19 cellular contexts compared by ENCODE assay signal in the genomic region with DNA sequence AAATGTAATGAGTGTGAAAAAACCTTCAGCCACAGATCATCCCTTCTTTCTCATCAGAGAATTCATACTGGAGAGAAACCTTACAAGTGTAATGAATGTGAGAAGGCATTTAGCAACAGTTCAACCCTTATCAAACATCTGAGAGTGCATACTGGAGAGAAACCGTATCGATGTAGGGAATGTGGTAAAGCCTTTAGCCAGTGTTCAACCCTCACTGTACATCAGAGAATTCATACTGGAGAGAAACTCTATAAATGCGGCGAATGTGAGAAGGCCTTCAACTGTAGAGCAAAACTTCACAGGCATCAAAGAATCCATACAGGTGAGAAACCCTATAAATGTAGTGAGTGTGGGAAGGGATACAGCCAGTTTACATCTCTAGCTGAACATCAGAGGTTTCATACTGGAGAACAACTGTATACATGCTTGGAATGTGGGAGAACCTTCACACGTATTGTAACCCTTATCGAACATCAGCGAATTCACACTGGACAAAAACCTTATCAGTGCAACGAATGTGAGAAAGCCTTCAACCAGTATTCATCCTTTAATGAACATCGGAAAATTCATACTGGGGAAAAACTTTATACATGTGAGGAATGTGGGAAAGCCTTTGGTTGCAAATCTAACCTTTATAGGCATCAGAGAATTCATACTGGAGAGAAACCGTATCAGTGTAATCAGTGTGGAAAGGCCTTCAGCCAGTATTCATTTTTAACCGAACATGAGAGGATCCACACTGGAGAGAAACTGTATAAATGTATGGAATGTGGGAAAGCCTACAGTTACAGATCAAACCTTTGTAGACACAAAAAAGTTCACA.
"Had no signal": no experiment of that assay in that cellular context is flagged by ENCODE, and none has a peak within 500 bp of the region (broad histone marks: within the 10 kb centered on the region; RNA-seq: fewer than 3 reads in every experiment).

No MANE protein-coding gene starts in this region.

- H3K4me1 ChIP-seq: esophagus squamous epithelium, heart right ventricle, tibial nerve, uterus had no signal

- H3K36me3 ChIP-seq: uterus had no signal

- H3K27ac ChIP-seq: brain microvascular endothelial cell, esophagus squamous epithelium, heart right ventricle, tibial nerve, uterus had no signal

- ATAC-seq: activated CD8-positive, alpha-beta T cell treated with anti-CD3 and anti-CD28 coated beads for 36 hours; activated T-helper 17 cell treated with anti-CD3 and anti-CD28 coated beads, Interleukin-2, amount 50 U/mL, for 72 hours; heart right ventricle had no signal

- H3K27me3 ChIP-seq: brain microvascular endothelial cell, esophagus squamous epithelium, heart right ventricle, tibial nerve, uterus had no signal

- H3K4me3 ChIP-seq: heart right ventricle, tibial nerve, uterus had no signal

- DNase-seq: activated CD4-positive, alpha-beta T cell treated with anti-CD3 and anti-CD28 coated beads for 48 hours; activated CD4-positive, CD25-positive, alpha-beta regulatory T cell; activated CD8-positive, alpha-beta T cell treated with anti-CD3 and anti-CD28 coated beads for 36 hours; activated naive CD4-positive, alpha-beta T cell treated with Interleukin-2 at 50 U/mL for 16 hours; activated naive CD8-positive, alpha-beta T cell treated with anti-CD3 and anti-CD28 coated beads, Interleukin-2, amount 10 ng/mL, durations not matched to agents 7 days and 5 days; activated T-cell treated with anti-CD3 and anti-CD28 coated beads, Interleukin-2, amount 50 U/mL, for 1 hour; brain microvascular endothelial cell; effector CD8-positive, alpha-beta T cell; esophagus squamous epithelium; heart right ventricle; stimulated activated CD4-positive, alpha-beta T cell treated with anti-CD3 and anti-CD28 coated beads, Interleukin-1b, Interleukin-23, amount 100 ng/mL, for 48 hours; stimulated activated CD8-positive, alpha-beta memory T cell treated with anti-CD3 and anti-CD28 coated beads, Interleukin-4, amount 100 ng/mL, for 48 hours; stimulated activated naive CD4-positive, alpha-beta T cell treated with Interleukin-2 at 50 U/mL for 16 hours; substantia nigra; T-helper 1 cell; T-helper 9 cell; uterus had no signal
